ENCODE assay signal across 1 cellular context in the genomic region with DNA sequence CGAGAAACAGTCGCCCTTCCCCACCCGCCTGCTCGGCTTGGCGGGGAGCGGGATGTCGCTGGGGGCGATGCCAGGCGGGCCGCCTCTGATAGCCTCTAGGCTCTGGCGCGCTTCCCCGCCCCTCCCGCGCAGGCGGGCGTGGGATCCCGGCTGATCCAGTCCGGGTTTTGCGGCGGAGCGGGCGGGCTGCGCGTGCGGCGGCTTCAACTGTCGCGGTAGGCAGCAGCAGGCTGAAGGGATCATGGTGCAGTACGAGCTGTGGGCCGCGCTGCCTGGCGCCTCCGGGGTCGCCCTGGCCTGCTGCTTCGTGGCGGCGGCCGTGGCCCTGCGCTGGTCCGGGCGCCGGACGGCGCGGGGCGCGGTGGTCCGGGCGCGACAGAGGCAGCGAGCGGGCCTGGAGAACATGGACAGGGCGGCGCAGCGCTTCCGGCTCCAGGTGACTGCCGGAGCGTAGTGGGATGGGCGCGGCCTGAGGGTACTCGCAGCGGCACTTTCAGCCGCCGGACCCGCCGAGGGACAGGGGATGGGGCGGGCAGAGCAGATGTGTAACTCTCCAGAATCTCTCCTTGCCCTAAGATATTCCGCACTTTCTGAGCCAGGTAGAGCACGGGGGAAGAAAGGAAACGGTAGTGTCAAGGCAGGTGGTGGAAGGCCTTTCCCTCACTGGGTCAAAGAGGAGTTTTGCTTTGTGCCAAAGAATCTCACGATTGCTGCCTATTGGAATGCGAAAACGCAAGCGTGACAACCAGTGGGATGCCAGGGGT.
A peak's percentile ranks its signal among the peaks of the same experiment; 100 is the strongest.
TF ChIP-seq lines count a peak whose summit lies in the region.

TSS of gene FAAH (plus strand) at position 210 of the 764 bp plus-strand sequence. CDS start at position 242, 32 bp downstream.

TF ChIP-seq in Ishikawa, 13 proteins besides CTCF, POLR2A, EP300 and RAD21 (continued from another document):
- TF ChIP-seq ZBTB7A (IDR thresholded peaks at IDR 0.05; ENCODE audit: low read depth) (peak; percentile 66; the same call in 1 of the 2 replicates), CEBPB (IDR thresholded peaks at IDR 0.05) (no peak)
